In the genomic region with DNA sequence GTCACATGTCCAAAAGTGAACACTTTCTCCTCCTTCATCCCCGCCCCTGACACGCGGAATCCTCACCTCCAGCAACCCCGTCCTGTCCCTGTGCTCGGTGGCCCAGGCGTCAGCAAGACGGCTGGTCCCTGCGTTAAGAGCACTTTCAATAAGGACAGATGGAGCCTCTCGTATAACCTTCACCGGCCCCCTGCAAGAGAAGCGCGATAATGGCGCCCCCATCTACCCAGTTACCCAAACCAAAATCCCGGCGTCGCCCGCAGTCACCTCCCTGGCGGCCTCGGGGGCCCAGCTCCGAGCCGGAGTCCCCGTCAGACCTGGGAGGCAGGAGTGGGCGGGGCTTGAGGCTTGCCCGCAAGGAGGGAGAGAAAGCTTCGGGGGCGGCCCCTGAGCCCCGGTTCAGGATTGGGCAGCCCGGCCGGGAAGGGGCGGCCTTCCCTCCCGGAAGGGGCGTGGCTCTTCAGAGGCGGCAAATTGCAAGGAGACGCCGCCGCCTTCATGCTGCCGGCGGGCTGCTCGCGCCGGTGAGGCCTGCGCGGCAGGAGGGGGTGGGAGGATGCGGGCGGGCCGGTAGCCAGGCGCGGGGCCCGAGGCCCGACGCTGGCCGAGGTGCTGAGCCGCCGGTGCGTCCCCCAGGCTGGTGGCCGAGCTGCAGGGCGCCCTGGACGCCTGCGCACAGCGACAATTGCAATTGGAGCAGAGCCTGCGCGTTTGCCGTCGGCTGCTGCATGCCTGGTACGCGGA, we compare ENCODE assay signal across 8 cellular contexts. TPM values are rescaled to one million over a fixed set of nuclear protein-coding genes. Genes with fewer than 3 reads are reported as not detected.
DNase-seq lines count a peak whose midpoint lies in the region; ATAC-seq and TF ChIP-seq lines count a peak whose summit lies in the region.

A gene with protein sequence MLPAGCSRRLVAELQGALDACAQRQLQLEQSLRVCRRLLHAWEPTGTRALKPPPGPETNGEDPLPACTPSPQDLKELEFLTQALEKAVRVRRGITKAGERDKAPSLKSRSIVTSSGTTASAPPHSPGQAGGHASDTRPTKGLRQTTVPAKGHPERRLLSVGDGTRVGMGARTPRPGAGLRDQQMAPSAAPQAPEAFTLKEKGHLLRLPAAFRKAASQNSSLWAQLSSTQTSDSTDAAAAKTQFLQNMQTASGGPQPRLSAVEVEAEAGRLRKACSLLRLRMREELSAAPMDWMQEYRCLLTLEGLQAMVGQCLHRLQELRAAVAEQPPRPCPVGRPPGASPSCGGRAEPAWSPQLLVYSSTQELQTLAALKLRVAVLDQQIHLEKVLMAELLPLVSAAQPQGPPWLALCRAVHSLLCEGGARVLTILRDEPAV (plus strand): TSS at position 463 of the 744 bp plus-strand sequence. CDS start 36 bp downstream, at position 499.

- TF ChIP-seq CTCF in RWPE1 (conservative IDR thresholded peaks at IDR 0.05; ENCODE audit: low read depth), result no peak

- POLR2A ChIA-PET in RWPE1 (lab: Yijun Ruan, JAX; ENCODE audit: low non-redundant PET), result no interaction called here

- H3K4me3 Mint-ChIP-seq in natural killer cell treated with Interleukin-12 subunit alpha and Interleukin-12 subunit beta and Interleukin-15 and Interleukin-18, amount 100 ng/mL, for 72 hours, result peak within 1 kb of the TSS; percentile 88

- peak within 1 kb of the TSS; percentile 56 to 80 for H3K27ac Mint-ChIP-seq in natural killer cell treated with Interleukin-12 subunit alpha and Interleukin-12 subunit beta and Interleukin-15 and Interleukin-18, amount 100 ng/mL, for 72 hours

- no peaks in the 10 kb centered on the region for H3K27me3 Mint-ChIP-seq in natural killer cell treated with Interleukin-12 subunit alpha and Interleukin-12 subunit beta and Interleukin-15 and Interleukin-18, amount 100 ng/mL, for 72 hours

- peak; percentile 96 for DNase-seq in Daoy (ENCODE audit: low read depth)
- DNase-seq in GOT3 (lab: John Stamatoyannopoulos, UW), result peak; percentile 82
- peak; percentile 96 for DNase-seq in LoVo (ENCODE audit: low spot score)
- peak; percentile 97 for DNase-seq in RWPE1 (ENCODE audit: low spot score)
- peak; percentile 93 to 95 for DNase-seq in activated T-helper 1 cell treated with anti-CD3 and anti-CD28 coated beads, Interleukin-2, amount 50 U/mL, for 16 hours (ENCODE audit: low read depth in 1 of 2, low spot score in 1 of 2)
- peak; percentile 78 for DNase-seq in fibroblast of peridontal ligament (ENCODE audit: extremely low read depth)
- DNase-seq in natural killer cell treated with Interleukin-12 subunit alpha and Interleukin-12 subunit beta and Interleukin-15 and Interleukin-18, amount 100 ng/mL, for 72 hours (ENCODE audit: low spot score), result peak; percentile 99
- DNase-seq in stimulated activated naive CD4-positive, alpha-beta T cell treated with Interleukin-2 at 50 U/mL for 16 hours (lab: John Stamatoyannopoulos, UW), result peak; percentile 97

- peak within 1 kb of the TSS; percentile 75 for H3K27ac ChIP-seq in RWPE1

- no peaks in the 10 kb centered on the region for H3K36me3 Mint-ChIP-seq in natural killer cell treated with Interleukin-12 subunit alpha and Interleukin-12 subunit beta and Interleukin-15 and Interleukin-18, amount 100 ng/mL, for 72 hours

- H3K4me1 Mint-ChIP-seq in natural killer cell treated with Interleukin-12 subunit alpha and Interleukin-12 subunit beta and Interleukin-15 and Interleukin-18, amount 100 ng/mL, for 72 hours (ENCODE audit: low read depth in 2 of 2), result peaks cover 6% of the 10 kb centered on the region in 2 donors

- H3K9me3 Mint-ChIP-seq in natural killer cell treated with Interleukin-12 subunit alpha and Interleukin-12 subunit beta and Interleukin-15 and Interleukin-18, amount 100 ng/mL, for 72 hours, result no peaks in the 10 kb centered on the region

- peak; percentile 97 to 98 for ATAC-seq in natural killer cell treated with Interleukin-12 subunit alpha and Interleukin-12 subunit beta and Interleukin-15 and Interleukin-18, amount 100 ng/mL, for 72 hours

- CTCF ChIA-PET in RWPE1 (lab: Yijun Ruan, JAX), result interaction anchor here (0.7 to 1.1 kb wide), 2 partner anchors 8 to 265 kb away, joined by 3 to 4 read pairs; no protein-coding TSS in a partner anchor

RNA-seq across cellular contexts. Expression of the gene that starts here (rescaled TPM):
- 21.1 and 29.3 TPM in 2 replicates for total RNA-seq in Daoy (2014; rRNA removed; shearing (Covaris generic))
- total RNA-seq in natural killer cell treated with Interleukin-12 subunit alpha and Interleukin-12 subunit beta and Interleukin-15 and Interleukin-18, amount 100 ng/mL, for 72 hours, result 10 to 100 TPM in 1 of 2 donors, 1 to 10 TPM in 1; 8.6 to 39.0 TPM

Comparison
In these comparisons a context has a peak if more than half of its experiments do, and no peak if none do; other contexts are left out.
1. Peak in every context shown above with its lines: DNase-seq, ATAC-seq and H3K27ac ChIP-seq.